ENCODE assay signal across 8 cellular contexts in genomic region chr1:151472852-151473731, GRCh38. TPM values are rescaled to one million over a fixed set of nuclear protein-coding genes. Genes with fewer than 3 reads are reported as not detected.
A peak's percentile ranks its signal among the peaks of the same experiment; 100 is the strongest.
DNase-seq lines count a peak whose midpoint lies in the region; ATAC-seq, FAIRE-seq and TF ChIP-seq lines count a peak whose summit lies in the region.

No MANE protein-coding gene starts in this region.

- DNase-seq in CMK (ENCODE audit: low read depth) (peak; percentile 44), MG63 (peak; percentile 43), frontal cortex (ENCODE audit: low spot score in 2 of 2) (peak; percentile 45 to 58), natural killer cell (peak; percentile 19), upper lobe of right lung (peak; percentile 79), GDM1 (lab: John Stamatoyannopoulos, UW) (no peak)

- peak; percentile 63 for ATAC-seq in activated T-helper 17 cell treated with anti-CD3 and anti-CD28 coated beads, Interleukin-2, amount 50 U/mL, for 72 hours (replicated peaks)
- peak in 2 of 3 donors; percentile 57 to 66 for ATAC-seq in natural killer cell
- ATAC-seq in upper lobe of right lung: peak; percentile 92
- ATAC-seq in GM21529 (IDR thresholded peaks at IDR 0.05; ENCODE audit: unreplicated experiment): no peak

- peak overlapping the region; percentile 72 for H3K4me3 Mint-ChIP-seq in activated T-helper 17 cell treated with anti-CD3 and anti-CD28 coated beads, Interleukin-2, amount 50 U/mL, for 72 hours
- peak overlapping the region; percentile 80 for H3K4me3 Mint-ChIP-seq in natural killer cell

- peak overlapping the region; percentile 89 for H3K27ac ChIP-seq in upper lobe of right lung

- H3K9me3 ChIP-seq in MG63 (no peaks in the 10 kb centered on the region), upper lobe of right lung (no peaks in the 10 kb centered on the region)

- TF ChIP-seq CTCF in natural killer cell (IDR thresholded peaks at IDR 0.05): no peak
- no peak for TF ChIP-seq CTCF in upper lobe of right lung (IDR thresholded peaks at IDR 0.05)

- peaks cover 5% of the 10 kb centered on the region for H3K27me3 Mint-ChIP-seq in activated T-helper 17 cell treated with anti-CD3 and anti-CD28 coated beads, Interleukin-2, amount 50 U/mL, for 72 hours
- peaks cover 7 to 8% of the 10 kb centered on the region in 2 donors for H3K27me3 Mint-ChIP-seq in natural killer cell (ENCODE audit: low read depth in 2 of 2)

- FAIRE-seq in frontal cortex (lab: Jason Lieb, UNC): no peak

- no peaks in the 10 kb centered on the region for H3K9me3 Mint-ChIP-seq in activated T-helper 17 cell treated with anti-CD3 and anti-CD28 coated beads, Interleukin-2, amount 50 U/mL, for 72 hours
- H3K9me3 Mint-ChIP-seq in natural killer cell: no peaks in the 10 kb centered on the region

- H3K36me3 ChIP-seq in MG63 (no peaks in the 10 kb centered on the region), upper lobe of right lung (no peaks in the 10 kb centered on the region)

- H3K4me1 Mint-ChIP-seq in activated T-helper 17 cell treated with anti-CD3 and anti-CD28 coated beads, Interleukin-2, amount 50 U/mL, for 72 hours: peaks cover 12% of the 10 kb centered on the region
- peaks cover 5 to 12% of the 10 kb centered on the region in 2 donors for H3K4me1 Mint-ChIP-seq in natural killer cell

- peak overlapping the region; percentile 79 for H3K27ac Mint-ChIP-seq in activated T-helper 17 cell treated with anti-CD3 and anti-CD28 coated beads, Interleukin-2, amount 50 U/mL, for 72 hours
- H3K27ac Mint-ChIP-seq in natural killer cell: peak overlapping the region; percentile 24 to 77

- H3K27me3 ChIP-seq in MG63 (no peaks in the 10 kb centered on the region), upper lobe of right lung (no peaks in the 10 kb centered on the region)

- H3K4me3 ChIP-seq in MG63: peak overlapping the region; percentile 39
- peak overlapping the region; percentile 70 for H3K4me3 ChIP-seq in upper lobe of right lung

- peaks cover 13% of the 10 kb centered on the region for H3K4me1 ChIP-seq in upper lobe of right lung

- intact Hi-C loops in natural killer cell (cut with micrococcal nuclease): no loop called here
- intact Hi-C loops in upper lobe of right lung (cut with DNase I): no loop called here

- no peaks in the 10 kb centered on the region for H3K36me3 Mint-ChIP-seq in activated T-helper 17 cell treated with anti-CD3 and anti-CD28 coated beads, Interleukin-2, amount 50 U/mL, for 72 hours (ENCODE audit: low read depth)
- no peaks in the 10 kb centered on the region for H3K36me3 Mint-ChIP-seq in natural killer cell

RNA-seq across cellular contexts. Expression of gene POGZ, which starts 13.8 kb away (rescaled TPM):
- total RNA-seq in MG63 (2014; rRNA removed; shearing (Covaris generic); ENCODE audit: low replicate concordance): 4.2 and 5.7 TPM in 2 replicates
- 10 to 100 TPM; 87.5 to 93.4 TPM for total RNA-seq in activated T-helper 17 cell treated with anti-CD3 and anti-CD28 coated beads, Interleukin-2, amount 50 U/mL, for 72 hours
- total RNA-seq in frontal cortex (33.4 TPM), natural killer cell (100 to 1,000 TPM; 106 to 129 (median 121) TPM), upper lobe of right lung (96.3 TPM)

RNA-seq across cellular contexts. Expression of gene CGN, which starts 38.1 kb away (rescaled TPM):
- total RNA-seq in MG63 (2014; rRNA removed; shearing (Covaris generic); ENCODE audit: low replicate concordance): 0.05 TPM in 1 of 2 replicates, not detected in the other
- total RNA-seq in activated T-helper 17 cell treated with anti-CD3 and anti-CD28 coated beads, Interleukin-2, amount 50 U/mL, for 72 hours: 1 to 10 TPM; 2.7 to 5.5 TPM
- total RNA-seq in frontal cortex (2.0 TPM), natural killer cell (under 1 TPM in 2 of 3 donors, not detected in 1; 0.07 to 0.80 TPM), upper lobe of right lung (62.5 TPM)
